Comparison of ENCODE assay signal across 29 cellular contexts in the genomic region with DNA sequence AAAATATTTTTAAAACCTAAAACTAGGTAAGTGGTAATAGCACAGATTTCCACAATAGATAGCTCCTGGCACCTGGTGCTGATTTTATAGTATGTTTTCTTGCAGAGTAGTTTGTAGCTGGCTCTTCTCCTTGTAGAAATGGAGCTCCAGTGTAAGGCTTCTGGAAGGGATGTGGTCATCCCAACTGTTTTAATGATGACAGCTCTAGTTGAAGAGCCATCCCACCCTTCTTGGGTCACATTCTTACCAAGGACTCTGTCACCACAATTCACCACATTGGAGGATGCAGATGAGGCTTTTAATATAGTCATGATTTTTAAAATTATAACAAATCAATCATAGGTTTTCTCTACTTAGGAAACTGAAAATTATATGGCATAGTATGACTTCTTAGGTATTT. TPM values are rescaled to one million over a fixed set of nuclear protein-coding genes. Genes with fewer than 3 reads are reported as not detected.
DNase-seq lines count a peak whose midpoint lies in the region; ATAC-seq and TF ChIP-seq lines count a peak whose summit lies in the region.
"Had no signal": no experiment of that assay in that cellular context is flagged by ENCODE, and none has a peak within 500 bp of the region (broad histone marks: within the 10 kb centered on the region; RNA-seq: fewer than 3 reads in every experiment).

No MANE protein-coding gene starts in this region.

- peak overlapping the region; percentile 52 to 93 for H3K27ac Mint-ChIP-seq in natural killer cell
- peak overlapping the region in 1 of 2 donors; percentile 50 for H3K27ac Mint-ChIP-seq in natural killer cell treated with Interleukin-12 subunit alpha and Interleukin-12 subunit beta and Interleukin-15 and Interleukin-18, amount 100 ng/mL, for 72 hours
- peak overlapping the region; percentile 61 for H3K27ac Mint-ChIP-seq in nephron progenitor cell
- H3K27ac Mint-ChIP-seq in glutamatergic neuron (ENCODE audit: unreplicated experiment) = no peak overlapping the region
- H3K27ac Mint-ChIP-seq: activated CD4-positive, alpha-beta memory T cell treated with anti-CD3 and anti-CD28 coated beads for 36 hours; CD8-positive, alpha-beta T cell had no signal

- no peak for TF ChIP-seq CTCF in natural killer cell (IDR thresholded peaks at IDR 0.05)
- TF ChIP-seq CTCF in esophagus muscularis mucosa (IDR thresholded peaks at IDR 0.05) = no peak
- TF ChIP-seq CTCF in nephron progenitor cell (IDR thresholded peaks at IDR 0.05) = no peak
- TF ChIP-seq CTCF in glutamatergic neuron (IDR thresholded peaks at IDR 0.05; ENCODE audit: partially characterized antibody, unreplicated experiment) = no peak

- H3K4me1 ChIP-seq in esophagus muscularis mucosa = peaks cover 4 to 68% (median 65%) of the 10 kb centered on the region in 4 donors

- DNase-seq in natural killer cell (no peak), esophagus muscularis mucosa (ENCODE audit: extremely low spot score) (no peak), nephron progenitor cell (no peak), glutamatergic neuron (no peak)
- no peak for DNase-seq in natural killer cell treated with Interleukin-12 subunit alpha and Interleukin-12 subunit beta and Interleukin-15 and Interleukin-18, amount 100 ng/mL, for 72 hours (ENCODE audit: low spot score)
- no peak for DNase-seq in stimulated activated CD4-positive, alpha-beta T cell treated with anti-CD3 and anti-CD28 coated beads, Interleukin-2, amount 100 ng/mL, for 48 hours
- DNase-seq: activated CD4-positive, alpha-beta memory T cell treated with anti-CD3 and anti-CD28 coated beads for 36 hours; AML-193; caudate nucleus; CD8-positive, alpha-beta T cell; cortex of kidney; foreskin fibroblast; heart left ventricle; Karpas-422; kidney; midbrain; NCI-H1417; NCI-H2081; NCI-H526; NK-92 treated with Interleukin-12 subunit alpha and Interleukin-12 subunit beta, amount 100 ng/mL, for 24 hours; ovary; PC-3; SK-N-SH; stimulated activated naive CD4-positive, alpha-beta T cell treated with Interleukin-2 at 50 U/mL for 16 hours had no signal

- ATAC-seq in natural killer cell (no peak), GM18873 (IDR thresholded peaks at IDR 0.05; ENCODE audit: low FRiP score, unreplicated experiment) (no peak), HG02642 (IDR thresholded peaks at IDR 0.05; ENCODE audit: poor library complexity, unreplicated experiment) (no peak)
- ATAC-seq in natural killer cell treated with Interleukin-12 subunit alpha and Interleukin-12 subunit beta and Interleukin-15 and Interleukin-18, amount 100 ng/mL, for 72 hours = no peak
- ATAC-seq: A549; activated CD4-positive, CD25-positive, alpha-beta regulatory T cell treated with anti-CD3 and anti-CD28 coated beads, Interleukin-2, amount 50 U/mL, for 24 hours; CD8-positive, alpha-beta T cell; heart left ventricle; PC-3 had no signal

- intact Hi-C loops in natural killer cell (cut with micrococcal nuclease) (no loop called here), esophagus muscularis mucosa (cut with DNase I) (no loop called here)

- H3K4me1 Mint-ChIP-seq in natural killer cell = peaks cover 63 to 64% of the 10 kb centered on the region in 2 donors
- peaks cover 49 to 52% of the 10 kb centered on the region in 2 donors for H3K4me1 Mint-ChIP-seq in natural killer cell treated with Interleukin-12 subunit alpha and Interleukin-12 subunit beta and Interleukin-15 and Interleukin-18, amount 100 ng/mL, for 72 hours (ENCODE audit: low read depth in 2 of 2)
- peaks cover 16% of the 10 kb centered on the region for H3K4me1 Mint-ChIP-seq in nephron progenitor cell
- H3K4me1 Mint-ChIP-seq in glutamatergic neuron (ENCODE audit: low read depth, unreplicated experiment) = no peaks in the 10 kb centered on the region

- TF ChIP-seq EP300 in esophagus muscularis mucosa (IDR thresholded peaks at IDR 0.05) = no peak

- H3K4me3 ChIP-seq in esophagus muscularis mucosa = no peak overlapping the region
- H3K4me3 ChIP-seq: A549, heart left ventricle, ovary, skin epidermis had no signal

- H3K27me3 Mint-ChIP-seq in natural killer cell (ENCODE audit: low read depth in 2 of 2) = no peaks in the 10 kb centered on the region
- no peaks in the 10 kb centered on the region for H3K27me3 Mint-ChIP-seq in natural killer cell treated with Interleukin-12 subunit alpha and Interleukin-12 subunit beta and Interleukin-15 and Interleukin-18, amount 100 ng/mL, for 72 hours
- H3K27me3 Mint-ChIP-seq in nephron progenitor cell (ENCODE audit: low read depth, poor library complexity) = no peaks in the 10 kb centered on the region
- no peaks in the 10 kb centered on the region for H3K27me3 Mint-ChIP-seq in glutamatergic neuron (ENCODE audit: unreplicated experiment)
- H3K27me3 Mint-ChIP-seq: activated CD4-positive, alpha-beta memory T cell treated with anti-CD3 and anti-CD28 coated beads for 36 hours had no signal

- H3K9me3 Mint-ChIP-seq in natural killer cell (no peaks in the 10 kb centered on the region), nephron progenitor cell (peaks cover 31% of the 10 kb centered on the region), glutamatergic neuron (ENCODE audit: unreplicated experiment) (peaks cover 5% of the 10 kb centered on the region)
- H3K9me3 Mint-ChIP-seq in natural killer cell treated with Interleukin-12 subunit alpha and Interleukin-12 subunit beta and Interleukin-15 and Interleukin-18, amount 100 ng/mL, for 72 hours = peaks cover 4% of the 10 kb centered on the region
- H3K9me3 Mint-ChIP-seq: CD8-positive, alpha-beta T cell had no signal

- peaks cover 0 to 11% (median 7%) of the 10 kb centered on the region in 4 donors for H3K36me3 ChIP-seq in esophagus muscularis mucosa
- H3K36me3 ChIP-seq: ovary had no signal

- no peak overlapping the region for H3K4me3 Mint-ChIP-seq in natural killer cell
- H3K4me3 Mint-ChIP-seq in natural killer cell treated with Interleukin-12 subunit alpha and Interleukin-12 subunit beta and Interleukin-15 and Interleukin-18, amount 100 ng/mL, for 72 hours = no peak overlapping the region
- H3K4me3 Mint-ChIP-seq in nephron progenitor cell = no peak overlapping the region
- H3K4me3 Mint-ChIP-seq in glutamatergic neuron (ENCODE audit: unreplicated experiment) = no peak overlapping the region
- H3K4me3 Mint-ChIP-seq: activated CD4-positive, alpha-beta memory T cell treated with anti-CD3 and anti-CD28 coated beads for 36 hours; CD8-positive, alpha-beta T cell had no signal

- TF ChIP-seq POLR2A in esophagus muscularis mucosa (IDR thresholded peaks at IDR 0.05; ENCODE audit: low read depth) = no peak

- no peaks in the 10 kb centered on the region for H3K36me3 Mint-ChIP-seq in natural killer cell
- H3K36me3 Mint-ChIP-seq in natural killer cell treated with Interleukin-12 subunit alpha and Interleukin-12 subunit beta and Interleukin-15 and Interleukin-18, amount 100 ng/mL, for 72 hours = peaks cover 27% of the 10 kb centered on the region
- peaks cover 50% of the 10 kb centered on the region for H3K36me3 Mint-ChIP-seq in nephron progenitor cell (ENCODE audit: low read depth)
- peaks cover 13% of the 10 kb centered on the region for H3K36me3 Mint-ChIP-seq in glutamatergic neuron (ENCODE audit: unreplicated experiment)

- H3K9me3 ChIP-seq in esophagus muscularis mucosa = no peaks in the 10 kb centered on the region
- H3K9me3 ChIP-seq: SK-N-SH had no signal

- H3K27ac ChIP-seq in esophagus muscularis mucosa (replicated peaks in 1 of 4) = peak overlapping the region; percentile 39 to 67 (median 52)
- H3K27ac ChIP-seq: A549, ovary, skin epidermis had no signal

- H3K27me3 ChIP-seq in esophagus muscularis mucosa = no peaks in the 10 kb centered on the region
- H3K27me3 ChIP-seq: heart left ventricle, ovary had no signal

RNA-seq across cellular contexts. Expression of gene TES, which starts 31.0 kb away (rescaled TPM):
- total RNA-seq in natural killer cell (100 to 1,000 TPM; 220 to 269 (median 227) TPM), esophagus muscularis mucosa (100 to 1,000 TPM; 213 to 356 (median 265) TPM), glutamatergic neuron (ENCODE audit: unreplicated experiment) (53.5 TPM)
- total RNA-seq in natural killer cell treated with Interleukin-12 subunit alpha and Interleukin-12 subunit beta and Interleukin-15 and Interleukin-18, amount 100 ng/mL, for 72 hours = 100 to 1,000 TPM in 1 of 2 donors, 10 to 100 TPM in 1; 69.1 to 124 TPM
